ENCODE assay signal across 13 cellular contexts in genomic region chr9:91159664-91160121, GRCh38.
DNase-seq lines count a peak whose midpoint lies in the region; ATAC-seq lines count a peak whose summit lies in the region.
"Had no signal": no experiment of that assay in that cellular context is flagged by ENCODE, and none has a peak within 500 bp of the region (broad histone marks: within the 10 kb centered on the region; RNA-seq: fewer than 3 reads in every experiment).

No MANE protein-coding gene starts in this region.

- intact Hi-C loops in left ventricle myocardium superior (cut with micrococcal nuclease) = no loop called here
- intact Hi-C loops in posterior vena cava (cut with DNase I) = loop anchor here in 1 of 2 donors (5.0 kb wide), 1 partner anchor 1083 kb away; no protein-coding TSS in a partner anchor

- no peak overlapping the region for H3K4me3 Mint-ChIP-seq in T-helper 17 cell
- H3K4me3 Mint-ChIP-seq in effector memory CD8-positive, alpha-beta T cell = peak overlapping the region in 1 of 2 donors; percentile 33
- H3K4me3 Mint-ChIP-seq: B cell had no signal

- H3K9me3 Mint-ChIP-seq in effector memory CD8-positive, alpha-beta T cell = no peaks in the 10 kb centered on the region

- DNase-seq in AG08396 (ENCODE audit: low spot score) = peak; percentile 57
- peak; percentile 34 for DNase-seq in RPMI8226
- DNase-seq in left ventricle myocardium superior = peak; percentile 74
- DNase-seq in posterior vena cava (ENCODE audit: low spot score) = peak; percentile 86
- DNase-seq in T-helper 17 cell = no peak
- DNase-seq in effector memory CD8-positive, alpha-beta T cell = no peak
- no peak for DNase-seq in activated gamma-delta T cell treated with Interleukin-2 at 50 U/mL for 16 hours
- DNase-seq: amygdala, posterior cingulate gyrus had no signal

- no peak overlapping the region for H3K27ac Mint-ChIP-seq in T-helper 17 cell
- peak overlapping the region in 1 of 2 donors; percentile 51 for H3K27ac Mint-ChIP-seq in effector memory CD8-positive, alpha-beta T cell
- H3K27ac Mint-ChIP-seq: B cell had no signal

- ATAC-seq in left ventricle myocardium superior (peak; percentile 81), HG03457 (IDR thresholded peaks at IDR 0.05; ENCODE audit: unreplicated experiment) (no peak), T-helper 17 cell (no peak)
- no peak for ATAC-seq in effector memory CD8-positive, alpha-beta T cell (replicated peaks)
- ATAC-seq: activated CD4-positive, CD25-positive, alpha-beta regulatory T cell treated with anti-CD3 and anti-CD28 coated beads, Interleukin-2, amount 50 U/mL, for 24 hours; Panc1 had no signal

- no peaks in the 10 kb centered on the region for H3K36me3 Mint-ChIP-seq in T-helper 17 cell (ENCODE audit: low read depth)
- H3K36me3 Mint-ChIP-seq in effector memory CD8-positive, alpha-beta T cell (ENCODE audit: insufficient read depth) = peaks cover 5% of the 10 kb centered on the region

- H3K27me3 Mint-ChIP-seq in T-helper 17 cell = no peaks in the 10 kb centered on the region
- no peaks in the 10 kb centered on the region for H3K27me3 Mint-ChIP-seq in effector memory CD8-positive, alpha-beta T cell
- H3K27me3 Mint-ChIP-seq: B cell had no signal

- peaks cover 24% of the 10 kb centered on the region for H3K4me1 Mint-ChIP-seq in T-helper 17 cell
- H3K4me1 Mint-ChIP-seq in effector memory CD8-positive, alpha-beta T cell (ENCODE audit: low read depth in 2 of 2) = peaks cover 44 to 55% of the 10 kb centered on the region in 2 donors

- H3K9me3 ChIP-seq in T-helper 17 cell (ENCODE audit: control insufficient read depth, low read length, poor library complexity, severe bottlenecking) = no peaks in the 10 kb centered on the region

Comparison
In these comparisons a context has a peak if more than half of its experiments do, and no peak if none do; other contexts are left out.
1. DNase-seq: peak in AG08396 (single experiment), RPMI8226 (single experiment), left ventricle myocardium superior (single experiment) and posterior vena cava (single experiment); none in T-helper 17 cell (0 of 3), effector memory CD8-positive, alpha-beta T cell (0 of 3) and activated gamma-delta T cell treated with Interleukin-2 at 50 U/mL for 16 hours (single experiment).